Comparison of ENCODE assay signal across 18 cellular contexts in genomic region chr22:36580846-36581245, GRCh38. TPM values are rescaled to one million over a fixed set of nuclear protein-coding genes. Genes with fewer than 3 reads are reported as not detected.
DNase-seq lines count a peak whose midpoint lies in the region; ATAC-seq, FAIRE-seq and TF ChIP-seq lines count a peak whose summit lies in the region.
"Had no signal": no experiment of that assay in that cellular context is flagged by ENCODE, and none has a peak within 500 bp of the region (broad histone marks: within the 10 kb centered on the region; RNA-seq: fewer than 3 reads in every experiment).

No MANE protein-coding gene starts in this region.

- H3K27me3 ChIP-seq in bronchial epithelial cell (ENCODE audit: control insufficient read depth, insufficient read depth, low read length) (peaks cover 3% of the 10 kb centered on the region), osteoblast (ENCODE audit: insufficient read depth, low read length) (peaks cover 60% of the 10 kb centered on the region), esophagus squamous epithelium (peaks cover 0 to 92% (median 0%) of the 10 kb centered on the region in 4 donors), mammary epithelial cell (ENCODE audit: insufficient read depth, low read length) (peaks cover 6% of the 10 kb centered on the region), lower lobe of right lung (ENCODE audit: low read depth) (peaks cover 11% of the 10 kb centered on the region)
- H3K27me3 ChIP-seq: BLaER1 treated with 17β-estradiol and CSF1 and Interleukin-3, amounts not matched to agents 10 nM and 100 nM had no signal

- H3K4me3 ChIP-seq in bronchial epithelial cell (ENCODE audit: low read depth, low read length) (no peak overlapping the region), osteoblast (ENCODE audit: insufficient read depth, low read length) (no peak overlapping the region), esophagus squamous epithelium (no peak overlapping the region), mammary epithelial cell (replicated peaks in 1 of 3; ENCODE audit: insufficient read depth in 1 of 3, low read depth in 2 of 3, low read length in 3 of 3) (no peak overlapping the region), lower lobe of right lung (no peak overlapping the region)
- H3K4me3 ChIP-seq: BLaER1 treated with 17β-estradiol and CSF1 and Interleukin-3, amounts not matched to agents 10 nM and 100 nM had no signal

- BruUV-seq in mammary epithelial cell (replicated peaks; lab: Mats Ljungman, UMichigan) = no TSS peak

- intact Hi-C loops in esophagus squamous epithelium (cut with DNase I) = no loop called here
- intact Hi-C loops in mammary epithelial cell (cut with micrococcal nuclease) = no loop called here
- intact Hi-C loops in lower lobe of right lung (cut with DNase I) = no loop called here

- dilution Hi-C loops in mammary epithelial cell (cut with HindIII; ENCODE audit: low sequenced_read_pairs) = loop anchor here (5.0 kb wide), 1 partner anchor 39 kb away; no protein-coding TSS in a partner anchor

- WGBS in esophagus squamous epithelium, 2 donors = 87 to 96% methylated on average over 10 of the region's 10 CpGs
- WGBS in mammary epithelial cell (ENCODE audit: low coverage, missing lambda C conversion rate) = 89% methylated on average over 10 of the region's 10 CpGs

- H3K9ac ChIP-seq in mammary epithelial cell (ENCODE audit: insufficient read depth, low read length) = no peak overlapping the region
- H3K9ac ChIP-seq: BLaER1 treated with 17β-estradiol and CSF1 and Interleukin-3, amounts not matched to agents 10 nM and 100 nM had no signal

- H3K36me3 ChIP-seq in bronchial epithelial cell (ENCODE audit: control insufficient read depth, insufficient read depth, low read length) = no peaks in the 10 kb centered on the region
- no peaks in the 10 kb centered on the region for H3K36me3 ChIP-seq in osteoblast (ENCODE audit: insufficient read depth, low read length)
- H3K36me3 ChIP-seq in esophagus squamous epithelium = no peaks in the 10 kb centered on the region
- H3K36me3 ChIP-seq in mammary epithelial cell (ENCODE audit: insufficient read depth, low read length) = no peaks in the 10 kb centered on the region
- H3K36me3 ChIP-seq in lower lobe of right lung = no peaks in the 10 kb centered on the region
- H3K36me3 ChIP-seq: BLaER1 treated with 17β-estradiol and CSF1 and Interleukin-3, amounts not matched to agents 10 nM and 100 nM had no signal

- H3K4me3 Mint-ChIP-seq in glutamatergic neuron (ENCODE audit: unreplicated experiment) = no peak overlapping the region
- H3K4me3 Mint-ChIP-seq in stimulated activated effector memory CD8-positive, alpha-beta T cell treated with anti-CD3 and anti-CD28 coated beads, Interleukin-12 subunit alpha, Interleukin-12 subunit beta, amount 100 ng/mL, for 72 hours = no peak overlapping the region
- H3K4me3 Mint-ChIP-seq: B cell; CD8-positive, alpha-beta T cell; H9 had no signal

- CTCF ChIA-PET in mammary epithelial cell (lab: Charles Lee; ENCODE audit: low non-redundant PET) = no interaction called here

- peak; percentile 93 for FAIRE-seq in bronchial epithelial cell (lab: Jason Lieb, UNC)
- FAIRE-seq: H1 had no signal

- TF ChIP-seq CTCF in bronchial epithelial cell (IDR thresholded peaks at IDR 0.05; ENCODE audit: insufficient read depth, low read length, severe bottlenecking) = no peak
- no peak for TF ChIP-seq CTCF in glutamatergic neuron (IDR thresholded peaks at IDR 0.05; ENCODE audit: partially characterized antibody, unreplicated experiment)
- TF ChIP-seq CTCF in osteoblast (IDR thresholded peaks at IDR 0.05; ENCODE audit: extremely low read depth, low read depth, low read length) = no peak
- TF ChIP-seq CTCF in esophagus squamous epithelium (IDR thresholded peaks at IDR 0.05) = no peak
- no peak for TF ChIP-seq CTCF in mammary epithelial cell (conservative IDR thresholded peaks at IDR 0.05 in 1 of 2, IDR thresholded peaks at IDR 0.05 in 1 of 2; ENCODE audit: extremely low read depth in 1 of 2, insufficient read depth in 1 of 2, low read depth in 1 of 2, low read length in 2 of 2)
- TF ChIP-seq CTCF in lower lobe of right lung (IDR thresholded peaks at IDR 0.05) = no peak

- TF ChIP-seq POLR2A in esophagus squamous epithelium (IDR thresholded peaks at IDR 0.05) = no peak

- H3K27me3 Mint-ChIP-seq in glutamatergic neuron (ENCODE audit: unreplicated experiment) = peaks cover 6% of the 10 kb centered on the region

- peaks cover 8% of the 10 kb centered on the region for H3K36me3 Mint-ChIP-seq in glutamatergic neuron (ENCODE audit: unreplicated experiment)
- no peaks in the 10 kb centered on the region for H3K36me3 Mint-ChIP-seq in stimulated activated effector memory CD8-positive, alpha-beta T cell treated with anti-CD3 and anti-CD28 coated beads, Interleukin-12 subunit alpha, Interleukin-12 subunit beta, amount 100 ng/mL, for 72 hours
- H3K36me3 Mint-ChIP-seq: CD8-positive, alpha-beta T cell had no signal

- H4K20me1 ChIP-seq in osteoblast (ENCODE audit: insufficient read depth, low read length) (peaks cover 2% of the 10 kb centered on the region), mammary epithelial cell (ENCODE audit: insufficient read depth, low read length) (no peaks in the 10 kb centered on the region)
- H4K20me1 ChIP-seq: BLaER1 treated with 17β-estradiol and CSF1 and Interleukin-3, amounts not matched to agents 10 nM and 100 nM had no signal

- DNase-seq in bronchial epithelial cell (ENCODE audit: low read depth) (no peak), glutamatergic neuron (no peak), osteoblast (ENCODE audit: insufficient read length, low spot score, missing footprints) (peak; percentile 54), esophagus squamous epithelium (lab: John Stamatoyannopoulos, UW) (no peak), mammary epithelial cell (no peak), lower lobe of right lung (no peak)
- no peak for DNase-seq in stimulated activated effector memory CD8-positive, alpha-beta T cell treated with anti-CD3 and anti-CD28 coated beads, Interleukin-12 subunit alpha, Interleukin-12 subunit beta, amount 100 ng/mL, for 72 hours (ENCODE audit: low spot score in 2 of 2)
- DNase-seq: 8988T; Calu3; CD8-positive, alpha-beta T cell; DMS79 treated with DMSO at 0.1 percent for 48 hours; GF-D8; H9 had no signal

- peak; percentile 6 for ATAC-seq in stimulated activated effector memory CD8-positive, alpha-beta T cell treated with anti-CD3 and anti-CD28 coated beads, Interleukin-12 subunit alpha, Interleukin-12 subunit beta, amount 100 ng/mL, for 72 hours
- ATAC-seq in lower lobe of right lung = no peak
- ATAC-seq in HG03159 (IDR thresholded peaks at IDR 0.05; ENCODE audit: unreplicated experiment) = no peak
- ATAC-seq: CD8-positive, alpha-beta T cell had no signal

- peak overlapping the region; percentile 36 for H3K27ac Mint-ChIP-seq in glutamatergic neuron (ENCODE audit: unreplicated experiment)
- no peak overlapping the region for H3K27ac Mint-ChIP-seq in stimulated activated effector memory CD8-positive, alpha-beta T cell treated with anti-CD3 and anti-CD28 coated beads, Interleukin-12 subunit alpha, Interleukin-12 subunit beta, amount 100 ng/mL, for 72 hours
- H3K27ac Mint-ChIP-seq: B cell; CD8-positive, alpha-beta T cell; H9 had no signal

- H3K79me2 ChIP-seq in osteoblast (ENCODE audit: insufficient read depth, low read length) (no peaks in the 10 kb centered on the region), mammary epithelial cell (ENCODE audit: insufficient read depth, low read length) (no peaks in the 10 kb centered on the region)

- H3K4me2 ChIP-seq in osteoblast (ENCODE audit: insufficient read depth, low read length) = no peak overlapping the region
- no peak overlapping the region for H3K4me2 ChIP-seq in mammary epithelial cell (ENCODE audit: insufficient read depth, low read depth, low read length)
- H3K4me2 ChIP-seq: BLaER1 treated with 17β-estradiol and CSF1 and Interleukin-3, amounts not matched to agents 10 nM and 100 nM had no signal

- H3K4me1 ChIP-seq in osteoblast (ENCODE audit: insufficient read depth, low read length) (peaks cover 5% of the 10 kb centered on the region), esophagus squamous epithelium (no peaks in the 10 kb centered on the region), mammary epithelial cell (ENCODE audit: insufficient read depth, low read length) (peaks cover 3% of the 10 kb centered on the region), lower lobe of right lung (no peaks in the 10 kb centered on the region)

- H3K9me3 Mint-ChIP-seq in glutamatergic neuron (ENCODE audit: unreplicated experiment) = peaks cover 22% of the 10 kb centered on the region
- H3K9me3 Mint-ChIP-seq in stimulated activated effector memory CD8-positive, alpha-beta T cell treated with anti-CD3 and anti-CD28 coated beads, Interleukin-12 subunit alpha, Interleukin-12 subunit beta, amount 100 ng/mL, for 72 hours = no peaks in the 10 kb centered on the region
- H3K9me3 Mint-ChIP-seq: CD8-positive, alpha-beta T cell had no signal

- H3K9me3 ChIP-seq in osteoblast (ENCODE audit: low read depth, low read length) = no peaks in the 10 kb centered on the region
- H3K9me3 ChIP-seq in esophagus squamous epithelium = no peaks in the 10 kb centered on the region
- H3K9me3 ChIP-seq in mammary epithelial cell (replicated peaks; ENCODE audit: insufficient read depth, low read length) = no peaks in the 10 kb centered on the region
- no peaks in the 10 kb centered on the region for H3K9me3 ChIP-seq in lower lobe of right lung
- H3K9me3 ChIP-seq: BLaER1 treated with 17β-estradiol and CSF1 and Interleukin-3, amounts not matched to agents 10 nM and 100 nM had no signal

- H2AFZ ChIP-seq in osteoblast (ENCODE audit: low read length) (no peak overlapping the region), mammary epithelial cell (ENCODE audit: low read depth, low read length) (no peak overlapping the region)

- in situ Hi-C loops in mammary epithelial cell (cut with MboI; ENCODE audit: low sequenced_read_pairs in 2 of 2) = no loop called here

- H3K4me1 Mint-ChIP-seq in glutamatergic neuron (ENCODE audit: low read depth, unreplicated experiment) = peaks cover 37% of the 10 kb centered on the region
- peaks cover 7% of the 10 kb centered on the region for H3K4me1 Mint-ChIP-seq in stimulated activated effector memory CD8-positive, alpha-beta T cell treated with anti-CD3 and anti-CD28 coated beads, Interleukin-12 subunit alpha, Interleukin-12 subunit beta, amount 100 ng/mL, for 72 hours
- H3K4me1 Mint-ChIP-seq: B cell had no signal

- H3K27ac ChIP-seq in osteoblast (ENCODE audit: low read depth, low read length) = no peak overlapping the region
- H3K27ac ChIP-seq in esophagus squamous epithelium = no peak overlapping the region
- no peak overlapping the region for H3K27ac ChIP-seq in mammary epithelial cell (ENCODE audit: insufficient read depth, low read depth, low read length)
- H3K27ac ChIP-seq in lower lobe of right lung = no peak overlapping the region
- H3K27ac ChIP-seq: BLaER1 treated with 17β-estradiol and CSF1 and Interleukin-3, amounts not matched to agents 10 nM and 100 nM; HL-60 had no signal

RNA-seq across cellular contexts. Expression of gene EIF3D, which starts 51.9 kb away (rescaled TPM):
- 442 and 1,330 TPM in 2 replicates for total RNA-seq in bronchial epithelial cell
- total RNA-seq in glutamatergic neuron (ENCODE audit: unreplicated experiment) = 143 TPM
- total RNA-seq in osteoblast = 393 and 412 TPM in 2 replicates
- 100 to 1,000 TPM; 250 to 385 (median 268) TPM for total RNA-seq in esophagus squamous epithelium
- 100 to 1,000 TPM; 210 to 354 TPM for total RNA-seq in mammary epithelial cell
- 497 TPM for polyA plus RNA-seq in mammary epithelial cell
- polyA minus RNA-seq in mammary epithelial cell = 395 TPM
- total RNA-seq in lower lobe of right lung = 133 TPM
